11 cellular contexts compared by ENCODE assay signal in genomic region chr22:24977370-24978230, GRCh38. TPM values are rescaled to one million over a fixed set of nuclear protein-coding genes. Genes with fewer than 3 reads are reported as not detected.
DNase-seq lines count a peak whose midpoint lies in the region; ATAC-seq and TF ChIP-seq lines count a peak whose summit lies in the region.
"Had no signal": no experiment of that assay in that cellular context is flagged by ENCODE, and none has a peak within 500 bp of the region (broad histone marks: within the 10 kb centered on the region; RNA-seq: fewer than 3 reads in every experiment).

No MANE protein-coding gene starts in this region.

- no peak overlapping the region for H3K4me3 Mint-ChIP-seq in T-cell
- H3K4me3 Mint-ChIP-seq: activated T-cell treated with anti-CD3 and anti-CD28 coated beads, Interleukin-2, amount 50 U/mL, for 72 hours; T-helper 17 cell had no signal

- intact Hi-C loops in tibial artery (cut with DNase I; ENCODE audit: low total_unique reads), result no loop called here

- peak overlapping the region; percentile 99 for H3K27ac ChIP-seq in RWPE1
- peak overlapping the region; percentile 90 to 93 for H3K27ac ChIP-seq in mucosa of rectum (ENCODE audit: low read depth in 2 of 2, low read length in 2 of 2)
- H3K27ac ChIP-seq in tibial artery, result peak overlapping the region; percentile 59 to 63

- H3K36me3 ChIP-seq in mucosa of rectum (ENCODE audit: control insufficient read depth in 2 of 2, insufficient read depth in 2 of 2, low read length in 2 of 2) (no peaks in the 10 kb centered on the region), tibial artery (no peaks in the 10 kb centered on the region)

- H3K27me3 Mint-ChIP-seq in T-cell, result no peaks in the 10 kb centered on the region

- H3K4me3 ChIP-seq in epithelial cell of esophagus (ENCODE audit: low read length) (no peak overlapping the region), mucosa of rectum (ENCODE audit: low read length in 2 of 2) (peak overlapping the region; percentile 15 to 28), tibial artery (no peak overlapping the region)

- H3K9me3 ChIP-seq in mucosa of rectum (ENCODE audit: control insufficient read depth in 2 of 2, low read length in 2 of 2), result no peaks in the 10 kb centered on the region
- H3K9me3 ChIP-seq in tibial artery, result no peaks in the 10 kb centered on the region

- H3K9ac ChIP-seq in mucosa of rectum (ENCODE audit: low read depth in 1 of 2, low read length in 2 of 2), result peak overlapping the region; percentile 58 to 70

- CTCF ChIA-PET in RWPE1 (lab: Yijun Ruan, JAX), result no interaction called here
- CTCF ChIA-PET in T-cell (lab: Charles Lee), result no interaction called here

- DNase-seq in RWPE1 (ENCODE audit: low spot score), result no peak
- peak; percentile 70 for DNase-seq in epithelial cell of esophagus (ENCODE audit: low read depth)
- DNase-seq in tibial artery, result peak; percentile 66 to 73
- DNase-seq in T-cell, result no peak
- DNase-seq: activated T-cell treated with anti-CD3 and anti-CD28 coated beads, Interleukin-2, amount 50 U/mL, for 72 hours; GDM1; NCI-H1436; T-helper 17 cell had no signal

- H3K27ac Mint-ChIP-seq in T-cell, result no peak overlapping the region
- H3K27ac Mint-ChIP-seq: activated T-cell treated with anti-CD3 and anti-CD28 coated beads, Interleukin-2, amount 50 U/mL, for 72 hours had no signal

- POLR2A ChIA-PET in RWPE1 (lab: Yijun Ruan, JAX; ENCODE audit: low non-redundant PET) (no interaction called here), T-cell (lab: Charles Lee) (interaction anchor here in 1 of 2 donors (0.5 kb wide), 1 partner anchor 74 kb away, joined by 4 read pairs; no protein-coding TSS in a partner anchor)

- peaks cover 36 to 50% of the 10 kb centered on the region in 2 donors for H3K4me1 ChIP-seq in mucosa of rectum (ENCODE audit: control insufficient read depth in 2 of 2, insufficient read depth in 2 of 2, low read length in 2 of 2)
- H3K4me1 ChIP-seq in tibial artery, result peaks cover 0 to 35% (median 23%) of the 10 kb centered on the region in 4 donors

- H3K9me3 Mint-ChIP-seq in T-cell, result no peaks in the 10 kb centered on the region
- H3K9me3 Mint-ChIP-seq: activated T-cell treated with anti-CD3 and anti-CD28 coated beads, Interleukin-2, amount 50 U/mL, for 72 hours had no signal

- H3K36me3 Mint-ChIP-seq in T-cell, result no peaks in the 10 kb centered on the region

- TF ChIP-seq CTCF in RWPE1 (conservative IDR thresholded peaks at IDR 0.05; ENCODE audit: low read depth) (no peak), epithelial cell of esophagus (IDR thresholded peaks at IDR 0.05; ENCODE audit: insufficient read depth, low read depth, low read length, missing control alignments) (no peak), tibial artery (IDR thresholded peaks at IDR 0.05) (no peak)

- ATAC-seq in GM19467 (IDR thresholded peaks at IDR 0.05; ENCODE audit: unreplicated experiment) (no peak), GM19035 (IDR thresholded peaks at IDR 0.05; ENCODE audit: unreplicated experiment) (no peak), T-cell (replicated peaks in 1 of 4) (no peak)
- ATAC-seq: activated T-cell treated with anti-CD3 and anti-CD28 coated beads, Interleukin-2, amount 50 U/mL, for 72 hours; T-helper 17 cell had no signal

- H3K4me1 Mint-ChIP-seq in T-cell, result no peaks in the 10 kb centered on the region
- H3K4me1 Mint-ChIP-seq: T-helper 17 cell had no signal

- H3K27me3 ChIP-seq in mucosa of rectum (ENCODE audit: control insufficient read depth in 2 of 2, insufficient read depth in 2 of 2, low read length in 2 of 2) (no peaks in the 10 kb centered on the region), tibial artery (no peaks in the 10 kb centered on the region)

RNA-seq across cellular contexts. Expression of gene KIAA1671, which starts 25.1 kb away (rescaled TPM):
- total RNA-seq in T-cell, result 10 to 100 TPM in 2 of 5 donors, 1 to 10 TPM in 3; 5.1 to 20.3 (median 9.0) TPM

RNA-seq across cellular contexts. Expression of gene LHFPL7, which starts 31.1 kb away (rescaled TPM):
- total RNA-seq in T-cell, result not detected
- total RNA-seq: activated T-cell treated with anti-CD3 and anti-CD28 coated beads, Interleukin-2, amount 50 U/mL, for 72 hours; T-helper 17 cell had no signal

Comparison
In these comparisons a context has a peak if more than half of its experiments do, and no peak if none do; other contexts are left out.
1. DNase-seq: peak in epithelial cell of esophagus (single experiment) and tibial artery (2 of 2); none in RWPE1 (single experiment) and T-cell (0 of 34).
2. H3K4me3 ChIP-seq: peak in mucosa of rectum (2 of 2); none in epithelial cell of esophagus (single experiment) and tibial artery (0 of 2).
3. Peak in every context shown above with its lines, with median percentiles within 50 percentile points of each other: H3K27ac ChIP-seq.